In genomic region chr12:50655374-50655921, GRCh38 we compare ENCODE assay signal across 34 cellular contexts.
"Had no signal": no experiment of that assay in that cellular context is flagged by ENCODE, and none has a peak within 500 bp of the region (broad histone marks: within the 10 kb centered on the region; RNA-seq: fewer than 3 reads in every experiment).

No MANE protein-coding gene starts in this region.

- DNase-seq: activated effector memory CD4-positive, alpha-beta T cell treated with anti-CD3 and anti-CD28 coated beads, Interleukin-2, amount 50 U/mL, for 16 hours; activated effector memory CD4-positive, alpha-beta T cell treated with Interleukin-2 at 50 U/mL for 16 hours; activated gamma-delta T cell; activated gamma-delta T cell treated with Interleukin-2 at 50 U/mL for 16 hours; activated naive CD4-positive, alpha-beta T cell; activated naive CD4-positive, alpha-beta T cell treated with anti-CD3 and anti-CD28 coated beads for 36 hours; activated naive CD4-positive, alpha-beta T cell treated with anti-CD3 and anti-CD28 coated beads, Interleukin-2, amount 10 ng/mL, durations not matched to agents 7 days and 5 days; activated naive CD4-positive, alpha-beta T cell treated with anti-CD3 and anti-CD28 coated beads, Interleukin-2, amount 50 U/mL, for 16 hours; activated naive CD4-positive, alpha-beta T cell treated with Interleukin-2 at 50 U/mL for 16 hours; activated naive CD8-positive, alpha-beta T cell treated with anti-CD3 and anti-CD28 coated beads for 36 hours; activated naive CD8-positive, alpha-beta T cell treated with anti-CD3 and anti-CD28 coated beads, Interleukin-2, amount 10 ng/mL, durations not matched to agents 7 days and 5 days; activated naive CD8-positive, alpha-beta T cell treated with anti-CD3 and anti-CD28 coated beads, Interleukin-2, amount 50 U/mL, for 24 hours; activated T-cell treated with anti-CD3 and anti-CD28 coated beads, Interleukin-2, amount 50 U/mL, for 1 hour; activated T-cell treated with anti-CD3 and anti-CD28 coated beads, Interleukin-2, amount 50 U/mL, for 24 hours; activated T-cell treated with anti-CD3 and anti-CD28 coated beads, Interleukin-2, amount 50 U/mL, for 4 hours; activated T-cell treated with anti-CD3 and anti-CD28 coated beads, Interleukin-2, amount 50 U/mL, for 48 hours; activated T-cell treated with anti-CD3 and anti-CD28 coated beads, Interleukin-2, amount 50 U/mL, for 72 hours; adrenal gland; amniotic stem cell; amygdala; anterior cingulate cortex; aorta; body of pancreas; brain microvascular endothelial cell; caudate nucleus; central memory CD4-positive, alpha-beta T cell; cerebellar nuclear complex had no signal

- H3K27me3 ChIP-seq: adrenal gland, ascending aorta, body of pancreas, brain microvascular endothelial cell, breast epithelium, cardiac muscle cell had no signal

- H3K27ac ChIP-seq: adrenal gland, ascending aorta, body of pancreas, brain microvascular endothelial cell, breast epithelium, cardiac muscle cell had no signal

- ATAC-seq: activated naive CD4-positive, alpha-beta T cell treated with anti-CD3 and anti-CD28 coated beads, Interleukin-2, amount 50 U/mL, for 72 hours; activated naive CD8-positive, alpha-beta T cell treated with anti-CD3 and anti-CD28 coated beads, Interleukin-2, amount 50 U/mL, for 24 hours; activated T-cell treated with anti-CD3 and anti-CD28 coated beads, Interleukin-2, amount 50 U/mL, for 4 hours; activated T-cell treated with anti-CD3 and anti-CD28 coated beads, Interleukin-2, amount 50 U/mL, for 72 hours; activated T-helper 17 cell treated with anti-CD3 and anti-CD28 coated beads, Interleukin-2, amount 50 U/mL, for 72 hours; body of pancreas had no signal

- FAIRE-seq: astrocyte, bronchial epithelial cell had no signal

- H3K9me3 ChIP-seq: adrenal gland, ascending aorta, body of pancreas, breast epithelium had no signal

- H3K4me3 ChIP-seq: adrenal gland, ascending aorta, body of pancreas, breast epithelium, cardiac muscle cell had no signal

- H3K36me3 ChIP-seq: ascending aorta, breast epithelium, cardiac muscle cell had no signal

- H3K4me1 ChIP-seq: ascending aorta, breast epithelium had no signal
